ENCODE assay signal across 2 cellular contexts in genomic region chr7:76403097-76403496, GRCh38. TPM values are rescaled to one million over a fixed set of nuclear protein-coding genes. Genes with fewer than 3 reads are reported as not detected.
"Had no signal": no experiment of that assay in that cellular context is flagged by ENCODE, and none has a peak within 500 bp of the region (broad histone marks: within the 10 kb centered on the region; RNA-seq: fewer than 3 reads in every experiment).

No MANE protein-coding gene starts in this region.

RNA-seq across cellular contexts. Expression of gene SSC4D, which starts 6.4 kb away (rescaled TPM):
- total RNA-seq: naive thymus-derived CD8-positive, alpha-beta T cell had no signal

RNA-seq across cellular contexts. Expression of gene ZP3, which starts 21.7 kb away (rescaled TPM):
- total RNA-seq: skeletal muscle tissue had no signal
